1 cellular context compared by ENCODE assay signal in the genomic region with DNA sequence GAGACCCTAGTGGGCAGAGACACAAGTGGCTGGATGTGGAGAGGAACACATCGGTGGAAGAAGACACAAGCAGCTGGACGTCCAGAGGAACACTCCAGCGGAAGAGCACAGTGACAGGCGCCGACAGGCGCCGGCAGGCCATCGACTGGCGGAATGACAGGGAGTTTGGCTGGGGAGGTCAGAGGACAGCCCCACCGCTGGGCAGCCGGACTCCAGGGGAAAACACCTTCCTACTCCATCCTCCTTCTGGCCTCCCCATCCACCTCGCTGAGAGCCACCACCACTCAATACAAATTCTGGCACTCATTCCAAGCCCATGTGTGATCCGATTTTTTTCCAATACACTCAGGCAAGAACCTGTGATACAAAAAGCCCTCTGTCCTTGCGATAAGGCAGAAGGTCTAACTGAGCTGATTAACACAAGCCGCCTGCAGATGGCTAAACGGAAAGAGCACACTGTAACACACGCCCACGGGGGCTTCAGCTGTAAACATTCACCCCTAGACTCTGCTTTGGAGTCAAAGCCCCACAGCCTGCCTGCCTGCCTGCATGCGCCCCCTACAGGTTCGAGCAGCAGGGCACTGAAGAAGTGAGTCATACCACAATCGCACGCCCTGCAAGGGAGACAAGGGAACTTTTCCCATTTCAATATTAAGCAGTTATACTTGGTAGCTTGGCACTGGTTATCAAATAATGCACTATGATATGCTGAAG.
TF ChIP-seq lines count a peak whose summit lies in the region.

No MANE protein-coding gene starts in this region.

TF ChIP-seq in GM23338, 12 proteins besides CTCF, POLR2A, EP300 and RAD21 (continued from another document):
- TF ChIP-seq, protein P1, sequence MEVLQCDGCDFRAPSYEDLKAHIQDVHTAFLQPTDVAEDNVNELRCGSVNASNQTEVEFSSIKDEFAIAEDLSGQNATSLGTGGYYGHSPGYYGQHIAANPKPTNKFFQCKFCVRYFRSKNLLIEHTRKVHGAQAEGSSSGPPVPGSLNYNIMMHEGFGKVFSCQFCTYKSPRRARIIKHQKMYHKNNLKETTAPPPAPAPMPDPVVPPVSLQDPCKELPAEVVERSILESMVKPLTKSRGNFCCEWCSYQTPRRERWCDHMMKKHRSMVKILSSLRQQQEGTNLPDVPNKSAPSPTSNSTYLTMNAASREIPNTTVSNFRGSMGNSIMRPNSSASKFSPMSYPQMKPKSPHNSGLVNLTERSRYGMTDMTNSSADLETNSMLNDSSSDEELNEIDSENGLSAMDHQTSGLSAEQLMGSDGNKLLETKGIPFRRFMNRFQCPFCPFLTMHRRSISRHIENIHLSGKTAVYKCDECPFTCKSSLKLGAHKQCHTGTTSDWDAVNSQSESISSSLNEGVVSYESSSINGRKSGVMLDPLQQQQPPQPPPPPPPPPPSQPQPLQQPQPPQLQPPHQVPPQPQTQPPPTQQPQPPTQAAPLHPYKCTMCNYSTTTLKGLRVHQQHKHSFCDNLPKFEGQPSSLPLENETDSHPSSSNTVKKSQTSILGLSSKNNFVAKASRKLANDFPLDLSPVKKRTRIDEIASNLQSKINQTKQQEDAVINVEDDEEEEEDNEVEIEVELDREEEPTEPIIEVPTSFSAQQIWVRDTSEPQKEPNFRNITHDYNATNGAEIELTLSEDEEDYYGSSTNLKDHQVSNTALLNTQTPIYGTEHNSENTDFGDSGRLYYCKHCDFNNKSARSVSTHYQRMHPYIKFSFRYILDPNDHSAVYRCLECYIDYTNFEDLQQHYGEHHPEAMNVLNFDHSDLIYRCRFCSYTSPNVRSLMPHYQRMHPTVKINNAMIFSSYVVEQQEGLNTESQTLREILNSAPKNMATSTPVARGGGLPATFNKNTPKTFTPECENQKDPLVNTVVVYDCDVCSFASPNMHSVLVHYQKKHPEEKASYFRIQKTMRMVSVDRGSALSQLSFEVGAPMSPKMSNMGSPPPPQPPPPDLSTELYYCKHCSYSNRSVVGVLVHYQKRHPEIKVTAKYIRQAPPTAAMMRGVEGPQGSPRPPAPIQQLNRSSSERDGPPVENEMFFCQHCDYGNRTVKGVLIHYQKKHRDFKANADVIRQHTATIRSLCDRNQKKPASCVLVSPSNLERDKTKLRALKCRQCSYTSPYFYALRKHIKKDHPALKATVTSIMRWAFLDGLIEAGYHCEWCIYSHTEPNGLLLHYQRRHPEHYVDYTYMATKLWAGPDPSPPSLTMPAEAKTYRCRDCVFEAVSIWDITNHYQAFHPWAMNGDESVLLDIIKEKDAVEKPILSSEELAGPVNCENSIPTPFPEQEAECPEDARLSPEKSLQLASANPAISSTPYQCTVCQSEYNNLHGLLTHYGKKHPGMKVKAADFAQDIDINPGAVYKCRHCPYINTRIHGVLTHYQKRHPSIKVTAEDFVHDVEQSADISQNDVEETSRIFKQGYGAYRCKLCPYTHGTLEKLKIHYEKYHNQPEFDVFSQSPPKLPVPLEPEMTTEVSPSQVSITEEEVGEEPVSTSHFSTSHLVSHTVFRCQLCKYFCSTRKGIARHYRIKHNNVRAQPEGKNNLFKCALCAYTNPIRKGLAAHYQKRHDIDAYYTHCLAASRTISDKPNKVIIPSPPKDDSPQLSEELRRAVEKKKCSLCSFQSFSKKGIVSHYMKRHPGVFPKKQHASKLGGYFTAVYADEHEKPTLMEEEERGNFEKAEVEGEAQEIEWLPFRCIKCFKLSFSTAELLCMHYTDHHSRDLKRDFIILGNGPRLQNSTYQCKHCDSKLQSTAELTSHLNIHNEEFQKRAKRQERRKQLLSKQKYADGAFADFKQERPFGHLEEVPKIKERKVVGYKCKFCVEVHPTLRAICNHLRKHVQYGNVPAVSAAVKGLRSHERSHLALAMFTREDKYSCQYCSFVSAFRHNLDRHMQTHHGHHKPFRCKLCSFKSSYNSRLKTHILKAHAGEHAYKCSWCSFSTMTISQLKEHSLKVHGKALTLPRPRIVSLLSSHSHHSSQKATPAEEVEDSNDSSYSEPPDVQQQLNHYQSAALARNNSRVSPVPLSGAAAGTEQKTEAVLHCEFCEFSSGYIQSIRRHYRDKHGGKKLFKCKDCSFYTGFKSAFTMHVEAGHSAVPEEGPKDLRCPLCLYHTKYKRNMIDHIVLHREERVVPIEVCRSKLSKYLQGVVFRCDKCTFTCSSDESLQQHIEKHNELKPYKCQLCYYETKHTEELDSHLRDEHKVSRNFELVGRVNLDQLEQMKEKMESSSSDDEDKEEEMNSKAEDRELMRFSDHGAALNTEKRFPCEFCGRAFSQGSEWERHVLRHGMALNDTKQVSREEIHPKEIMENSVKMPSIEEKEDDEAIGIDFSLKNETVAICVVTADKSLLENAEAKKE (CRISPR knock-in tag; IDR thresholded peaks at IDR 0.05) = 0 out of 2 replicates have a peak, but pooled peaks have one; percentile 5
- TF ChIP-seq, protein P2, sequence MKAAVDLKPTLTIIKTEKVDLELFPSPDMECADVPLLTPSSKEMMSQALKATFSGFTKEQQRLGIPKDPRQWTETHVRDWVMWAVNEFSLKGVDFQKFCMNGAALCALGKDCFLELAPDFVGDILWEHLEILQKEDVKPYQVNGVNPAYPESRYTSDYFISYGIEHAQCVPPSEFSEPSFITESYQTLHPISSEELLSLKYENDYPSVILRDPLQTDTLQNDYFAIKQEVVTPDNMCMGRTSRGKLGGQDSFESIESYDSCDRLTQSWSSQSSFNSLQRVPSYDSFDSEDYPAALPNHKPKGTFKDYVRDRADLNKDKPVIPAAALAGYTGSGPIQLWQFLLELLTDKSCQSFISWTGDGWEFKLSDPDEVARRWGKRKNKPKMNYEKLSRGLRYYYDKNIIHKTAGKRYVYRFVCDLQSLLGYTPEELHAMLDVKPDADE (IDR thresholded peaks at IDR 0.05) = no peak
